In the genomic region with DNA sequence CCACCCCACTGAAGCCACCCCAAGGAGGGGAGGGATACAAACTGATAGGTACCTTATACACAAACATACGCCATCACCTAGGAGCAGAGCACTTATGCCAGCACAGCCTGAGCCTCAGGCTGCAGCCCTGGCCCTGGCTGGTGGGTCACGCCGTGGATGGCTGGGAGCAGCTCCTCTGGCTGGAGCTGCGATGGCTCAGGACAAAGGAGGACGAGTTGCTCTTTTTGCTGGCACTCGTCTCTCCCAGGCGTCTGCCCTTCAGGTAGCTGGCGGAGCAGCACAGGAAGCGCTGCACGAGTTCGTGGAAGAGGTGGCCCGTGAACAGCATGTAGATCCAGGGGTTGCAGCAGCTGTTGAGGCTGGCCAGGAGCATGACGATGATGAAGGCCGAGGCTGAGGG, we compare ENCODE assay signal across 21 cellular contexts. TPM values are rescaled to one million over a fixed set of nuclear protein-coding genes. Genes with fewer than 3 reads are reported as not detected.
"Had no signal": no experiment of that assay in that cellular context is flagged by ENCODE, and none has a peak within 500 bp of the region (broad histone marks: within the 10 kb centered on the region; RNA-seq: fewer than 3 reads in every experiment).

No MANE protein-coding gene starts in this region.

- H3K27me3 ChIP-seq: MG63 had no signal

- H3K27ac ChIP-seq: RWPE1 had no signal

- H3K4me3 ChIP-seq: MG63 had no signal

- H3K9me3 ChIP-seq: MG63, SK-N-SH had no signal

- DNase-seq: KBM-7, MG63, NCI-H1092, NCI-H1105 treated with DMSO at 0.1 percent for 48 hours, NCI-H1417 treated with DMSO at 0.1 percent for 48 hours, NCI-H146, NCI-H1694 treated with DMSO at 0.1 percent for 48 hours, NCI-H1930, NCI-H2081, NCI-H2107, NCI-H2171, NCI-H226, NCI-H446, NCI-H510A, NCI-H69, NCI-H774, SHP77, SK-N-SH had no signal

- H3K9ac ChIP-seq: SK-N-SH had no signal

- H3K36me3 ChIP-seq: MG63 had no signal

- H3K4me2 ChIP-seq: SK-N-SH had no signal

RNA-seq across cellular contexts. Expression of gene CAV3, which starts 19.2 kb away (rescaled TPM):
- total RNA-seq: HT-29, SK-MEL-5 had no signal
- polyA plus RNA-seq: SK-N-SH had no signal
